ENCODE assay signal across 9 cellular contexts in genomic region chr16:10231563-10231962, GRCh38. TPM values are rescaled to one million over a fixed set of nuclear protein-coding genes. Genes with fewer than 3 reads are reported as not detected.
"Had no signal": no experiment of that assay in that cellular context is flagged by ENCODE, and none has a peak within 500 bp of the region (broad histone marks: within the 10 kb centered on the region; RNA-seq: fewer than 3 reads in every experiment).

No MANE protein-coding gene starts in this region.

- H3K4me3 ChIP-seq: GM12878 had no signal

- ATAC-seq: GM12878 had no signal

- FAIRE-seq: G401.6, GM12878, GM12891, GM12892, GM18507, GM19239 had no signal

- DNase-seq: GDM1, GF-D8 had no signal

RNA-seq across cellular contexts. Expression of gene GRIN2A, which starts 49.3 kb away (rescaled TPM):
- total RNA-seq: G401 had no signal
